In the genomic region with DNA sequence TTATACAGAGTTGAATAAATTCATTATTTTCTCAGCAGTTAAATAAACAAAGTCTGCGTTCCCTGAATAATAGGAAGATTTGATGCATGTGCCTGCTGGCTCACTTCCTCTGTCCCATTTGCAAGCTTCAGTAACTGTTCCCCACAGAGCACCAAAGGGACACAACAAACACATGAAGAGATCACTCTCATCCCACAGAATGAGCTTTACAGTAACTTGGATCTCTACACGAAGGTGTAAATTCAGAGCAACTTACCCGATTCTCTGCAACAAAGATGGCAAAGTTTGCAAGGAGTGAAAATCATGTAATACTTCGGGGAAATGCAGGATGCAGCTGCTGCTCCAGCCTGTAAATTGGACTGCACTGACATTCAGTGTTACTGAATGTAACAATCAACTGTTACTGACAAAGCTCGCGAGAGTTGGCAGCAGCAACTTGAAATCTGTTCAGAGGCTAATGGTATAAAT, we compare ENCODE assay signal across 8 cellular contexts. TPM values are rescaled to one million over a fixed set of nuclear protein-coding genes. Genes with fewer than 3 reads are reported as not detected.
DNase-seq lines count a peak whose midpoint lies in the region; ATAC-seq and TF ChIP-seq lines count a peak whose summit lies in the region.

A gene (minus strand): TSS at position 366 of the 468 bp plus-strand sequence. CDS start 6,390 bp downstream, outside the sequence.

- H3K27me3 ChIP-seq in dorsolateral prefrontal cortex (no peaks in the 10 kb centered on the region), mesenchymal stem cell (ENCODE audit: control insufficient read depth in 1 of 2, insufficient read depth in 1 of 2, low read length in 2 of 2) (no peaks in the 10 kb centered on the region), Peyer's patch (no peaks in the 10 kb centered on the region)

- H3K4me3 ChIP-seq in dorsolateral prefrontal cortex = peak within 1 kb of the TSS in 58 of 59 donors; percentile 11 to 67 (median 45)
- peak within 1 kb of the TSS in 1 of 2 experiments; percentile 68 for H3K4me3 ChIP-seq in mesenchymal stem cell (ENCODE audit: insufficient read depth in 1 of 2, low read depth in 1 of 2, low read length in 2 of 2)
- H3K4me3 ChIP-seq in Peyer's patch = peak within 1 kb of the TSS in 2 of 4 donors; percentile 10 to 31

- no peaks in the 10 kb centered on the region for H3K4me1 ChIP-seq in mesenchymal stem cell (ENCODE audit: control insufficient read depth, insufficient read depth, low read depth, low read length)
- H3K4me1 ChIP-seq in Peyer's patch = no peaks in the 10 kb centered on the region

- ATAC-seq in HG03159 (IDR thresholded peaks at IDR 0.05; ENCODE audit: unreplicated experiment) = no peak

- intact Hi-C loops in dorsolateral prefrontal cortex (cut with DNase I) = no loop called here

- H2BK120ac ChIP-seq in mesenchymal stem cell (ENCODE audit: low read depth, low read length) = no peak within 1 kb of the TSS

- H3K18ac ChIP-seq in mesenchymal stem cell (ENCODE audit: low read depth in 1 of 2, low read length in 2 of 2) = peak within 1 kb of the TSS; percentile 62 to 66

- TF ChIP-seq POLR2A in Peyer's patch (IDR thresholded peaks at IDR 0.05) = no peak

- H2BK5ac ChIP-seq in mesenchymal stem cell (ENCODE audit: low read depth, low read length, poor library complexity, severe bottlenecking) = peak within 1 kb of the TSS; percentile 31

- no peak within 1 kb of the TSS for H2AK5ac ChIP-seq in mesenchymal stem cell (ENCODE audit: low read length, severe bottlenecking)

- no peaks in the 10 kb centered on the region for H3K79me1 ChIP-seq in mesenchymal stem cell (replicated peaks; ENCODE audit: low read length, poor library complexity, severe bottlenecking)

- no peak within 1 kb of the TSS for H3K4ac ChIP-seq in mesenchymal stem cell (ENCODE audit: low read depth in 1 of 2, low read length in 2 of 2)

- peak within 1 kb of the TSS; percentile 63 for H2AFZ ChIP-seq in mesenchymal stem cell (ENCODE audit: low read depth, low read length)

- DNase-seq in AG08396 (ENCODE audit: low spot score) = peak; percentile 13
- peak; percentile 93 for DNase-seq in NCI-H146 treated with DMSO at 0.1 percent for 48 hours (lab: John Stamatoyannopoulos, UW; ENCODE audit: unreplicated experiment)
- peak in 4 of 10 donors; percentile 29 to 58 (median 38) for DNase-seq in dorsolateral prefrontal cortex
- peak; percentile 76 for DNase-seq in mesenchymal stem cell
- DNase-seq in Kasumi-1 (lab: John Stamatoyannopoulos, UW) = no peak
- no peak for DNase-seq in GF-D8 (lab: John Stamatoyannopoulos, UW)
- DNase-seq in Peyer's patch = no peak

- H3K9me3 ChIP-seq in mesenchymal stem cell (ENCODE audit: control insufficient read depth, low read length) (no peaks in the 10 kb centered on the region), Peyer's patch (no peaks in the 10 kb centered on the region)

- 27% methylated on average over 6 of the region's 6 CpGs for WGBS in mesenchymal stem cell

- H3K9ac ChIP-seq in mesenchymal stem cell (ENCODE audit: low read length) = peak within 1 kb of the TSS; percentile 59

- H2BK12ac ChIP-seq in mesenchymal stem cell (ENCODE audit: low read length in 2 of 2) = peak within 1 kb of the TSS in 1 of 2 experiments; percentile 25

- H3K36me3 ChIP-seq in mesenchymal stem cell (ENCODE audit: control insufficient read depth in 1 of 2, insufficient read depth in 2 of 2, low read depth in 1 of 2, low read length in 2 of 2) (no peaks in the 10 kb centered on the region), Peyer's patch (no peaks in the 10 kb centered on the region)

- H3K27ac ChIP-seq in dorsolateral prefrontal cortex (peak within 1 kb of the TSS in 19 of 59 donors; percentile 0 to 66 (median 29)), mesenchymal stem cell (ENCODE audit: low read length, poor library complexity, severe bottlenecking) (peak within 1 kb of the TSS; percentile 80), Peyer's patch (no peak within 1 kb of the TSS)

- TF ChIP-seq CTCF in dorsolateral prefrontal cortex (IDR thresholded peaks at IDR 0.05 in 54 of 56, conservative IDR thresholded peaks at IDR 0.05 in 2 of 56; ENCODE audit: low read depth in 1 of 56, partially characterized antibody in 56 of 56) (peak in 3 of 56 donors; percentile 4 to 27 (median 10)), Peyer's patch (IDR thresholded peaks at IDR 0.05) (no peak)

- no peak within 1 kb of the TSS for H2BK15ac ChIP-seq in mesenchymal stem cell (ENCODE audit: low read depth, poor library complexity, severe bottlenecking)

- peak within 1 kb of the TSS; percentile 50 for H4K8ac ChIP-seq in mesenchymal stem cell (ENCODE audit: low read length)

- no peak within 1 kb of the TSS for H3K14ac ChIP-seq in mesenchymal stem cell (ENCODE audit: low read length in 2 of 2)

- H4K91ac ChIP-seq in mesenchymal stem cell (ENCODE audit: low read length) = no peak within 1 kb of the TSS

- no peak within 1 kb of the TSS for H3K23ac ChIP-seq in mesenchymal stem cell (ENCODE audit: low read length in 2 of 2)

- H3K4me2 ChIP-seq in mesenchymal stem cell (ENCODE audit: low read length, poor library complexity, severe bottlenecking) = peak within 1 kb of the TSS; percentile 71

RNA-seq across cellular contexts. Expression of the gene that starts here (rescaled TPM):
- 10 to 100 TPM in 4 of 120 experiments, 1 to 10 TPM in 116; 1.5 to 13.7 (median 5.3) TPM for total RNA-seq in dorsolateral prefrontal cortex
- polyA plus RNA-seq in mesenchymal stem cell (2013, experiment 1 of 2) = 10.4 TPM
- polyA plus RNA-seq in mesenchymal stem cell (2013, experiment 2 of 2) = 12.9 TPM
- 1 to 10 TPM in 3 of 4 donors, under 1 TPM in 1; 0.67 to 5.0 (median 3.4) TPM for total RNA-seq in Peyer's patch

Comparison
In these comparisons a context has a peak if more than half of its experiments do, and no peak if none do; other contexts are left out.
1. DNase-seq: peak in AG08396 (single experiment), NCI-H146 treated with DMSO at 0.1 percent for 48 hours (single experiment) and mesenchymal stem cell (single experiment); none in Kasumi-1 (0 of 2), GF-D8 (single experiment) and Peyer's patch (0 of 3).